ENCODE assay signal across 13 cellular contexts in genomic region chr5:146451411-146451810, GRCh38. TPM values are rescaled to one million over a fixed set of nuclear protein-coding genes. Genes with fewer than 3 reads are reported as not detected.
DNase-seq lines count a peak whose midpoint lies in the region; ATAC-seq and TF ChIP-seq lines count a peak whose summit lies in the region.
"Had no signal": no experiment of that assay in that cellular context is flagged by ENCODE, and none has a peak within 500 bp of the region (broad histone marks: within the 10 kb centered on the region; RNA-seq: fewer than 3 reads in every experiment).

No MANE protein-coding gene starts in this region.

- H3K36me3 ChIP-seq in DND-41 (ENCODE audit: insufficient read depth, low read length): peaks cover 20% of the 10 kb centered on the region
- peaks cover 2% of the 10 kb centered on the region; the same call in 1 of the 2 replicates for H3K36me3 ChIP-seq in KMS-11 (ENCODE audit: insufficient read depth)
- H3K36me3 ChIP-seq in kidney epithelial cell (ENCODE audit: control insufficient read depth, insufficient read depth, low read length): no peaks in the 10 kb centered on the region
- peaks cover 27% of the 10 kb centered on the region for H3K36me3 ChIP-seq in HAP-1 (replicated peaks)

- H3K4me1 ChIP-seq in DND-41 (ENCODE audit: insufficient read depth, low read length): peaks cover 33% of the 10 kb centered on the region
- H3K4me1 ChIP-seq in KMS-11 (ENCODE audit: low read depth, poor library complexity, severe bottlenecking): peaks cover 39% of the 10 kb centered on the region
- H3K4me1 ChIP-seq in HAP-1: peaks cover 21% of the 10 kb centered on the region

- H3K9ac ChIP-seq in DND-41 (ENCODE audit: low read depth, low read length): no peak overlapping the region
- H3K9ac ChIP-seq in KMS-11: no peak overlapping the region

- H3K27ac ChIP-seq in DND-41 (ENCODE audit: low read length) (no peak overlapping the region), KMS-11 (no peak overlapping the region), substantia nigra (ENCODE audit: low read depth, low read length, poor library complexity, severe bottlenecking) (no peak overlapping the region)
- H3K27ac ChIP-seq: suprapubic skin had no signal

- H3K4me2 ChIP-seq in DND-41 (ENCODE audit: insufficient read depth, low read length) (peak overlapping the region; percentile 81; the same call in 1 of the 2 replicates), KMS-11 (no peak overlapping the region)

- ATAC-seq in DND-41 (ENCODE audit: insufficient read depth, low read depth) (no peak), GM21447 (IDR thresholded peaks at IDR 0.05; ENCODE audit: unreplicated experiment) (no peak)
- ATAC-seq: left colon, T-cell had no signal

- no peak overlapping the region for H3K4me3 ChIP-seq in DND-41 (ENCODE audit: low read depth in 1 of 2, low read length in 2 of 2)
- H3K4me3 ChIP-seq in KMS-11 (IDR thresholded peaks at IDR 0.05; ENCODE audit: insufficient read depth, low read depth, low read length): no peak overlapping the region
- H3K4me3 ChIP-seq in astrocyte of the spinal cord (ENCODE audit: low read depth, low read length): no peak overlapping the region
- no peak overlapping the region for H3K4me3 ChIP-seq in kidney epithelial cell (ENCODE audit: low read depth, low read length)
- H3K4me3 ChIP-seq in HAP-1: no peak overlapping the region
- H3K4me3 ChIP-seq: suprapubic skin had no signal

- DNase-seq in DND-41: no peak
- DNase-seq in astrocyte of the spinal cord (ENCODE audit: low read depth, low spot score): no peak
- DNase-seq in kidney epithelial cell (ENCODE audit: low read depth): no peak
- DNase-seq in epidermal melanocyte (ENCODE audit: insufficient read length, low spot score): no peak
- DNase-seq in HAP-1 (ENCODE audit: low spot score in 2 of 2): no peak
- no peak for DNase-seq in substantia nigra (lab: John Stamatoyannopoulos, UW)
- DNase-seq: left colon; MV-4-11; stimulated activated CD4-positive, alpha-beta T cell treated with anti-CD3 and anti-CD28 coated beads, Interleukin-15, amount 100 ng/mL, for 24 hours; T-cell had no signal

- H3K27me3 ChIP-seq in DND-41 (ENCODE audit: insufficient read depth, low read length, poor library complexity): no peaks in the 10 kb centered on the region
- no peaks in the 10 kb centered on the region for H3K27me3 ChIP-seq in KMS-11 (ENCODE audit: insufficient read depth, low read depth)
- no peaks in the 10 kb centered on the region for H3K27me3 ChIP-seq in kidney epithelial cell (ENCODE audit: control insufficient read depth, insufficient read depth, low read length)
- H3K27me3 ChIP-seq in HAP-1 (ENCODE audit: low read depth): no peaks in the 10 kb centered on the region
- H3K27me3 ChIP-seq: suprapubic skin had no signal

- H2AFZ ChIP-seq in DND-41 (ENCODE audit: low read depth, low read length) (no peak overlapping the region), KMS-11 (ENCODE audit: low read depth) (no peak overlapping the region)

- H4K20me1 ChIP-seq in DND-41 (ENCODE audit: insufficient read depth, low read length): peaks cover 81% of the 10 kb centered on the region
- H4K20me1 ChIP-seq in KMS-11 (ENCODE audit: insufficient read depth): peaks cover 65% of the 10 kb centered on the region

- in situ Hi-C loops in astrocyte of the spinal cord (cut with HindIII; ENCODE audit: low sequenced_read_pairs): no loop called here
- in situ Hi-C loops in HAP-1 (cut with MboI; ENCODE audit: low sequenced_read_pairs): loop anchor here (25.0 kb wide), 1 partner anchor 289 kb away; no protein-coding TSS in a partner anchor

- peaks cover 1% of the 10 kb centered on the region for H3K9me3 ChIP-seq in DND-41 (ENCODE audit: insufficient read depth, low read length, severe bottlenecking)
- H3K9me3 ChIP-seq in HAP-1: no peaks in the 10 kb centered on the region
- H3K9me3 ChIP-seq: suprapubic skin had no signal

- TF ChIP-seq CTCF in DND-41 (IDR thresholded peaks at IDR 0.05; ENCODE audit: borderline replicate concordance, extremely low read depth, low read length, poor library complexity, severe bottlenecking): peak; percentile 39
- TF ChIP-seq CTCF in KMS-11 (conservative IDR thresholded peaks at IDR 0.05; ENCODE audit: low read depth, low read length): 0 out of 2 replicates have a peak, but pooled peaks have one; percentile 13
- TF ChIP-seq CTCF in astrocyte of the spinal cord (IDR thresholded peaks at IDR 0.05; ENCODE audit: low read depth, low read length): peak; percentile 26
- TF ChIP-seq CTCF in kidney epithelial cell (IDR thresholded peaks at IDR 0.05; ENCODE audit: insufficient read depth, low read length, poor library complexity, severe bottlenecking): peak; percentile 24

- peaks cover 97% of the 10 kb centered on the region for H3K79me2 ChIP-seq in DND-41 (ENCODE audit: insufficient read depth, low read length)
- H3K79me2 ChIP-seq in KMS-11 (ENCODE audit: insufficient read depth, low read depth): peaks cover 92% of the 10 kb centered on the region

RNA-seq across cellular contexts. Expression of gene TCERG1, which starts 4.3 kb away (rescaled TPM):
- 50.1 and 55.0 TPM in 2 replicates for total RNA-seq in kidney epithelial cell
